In the genomic region with DNA sequence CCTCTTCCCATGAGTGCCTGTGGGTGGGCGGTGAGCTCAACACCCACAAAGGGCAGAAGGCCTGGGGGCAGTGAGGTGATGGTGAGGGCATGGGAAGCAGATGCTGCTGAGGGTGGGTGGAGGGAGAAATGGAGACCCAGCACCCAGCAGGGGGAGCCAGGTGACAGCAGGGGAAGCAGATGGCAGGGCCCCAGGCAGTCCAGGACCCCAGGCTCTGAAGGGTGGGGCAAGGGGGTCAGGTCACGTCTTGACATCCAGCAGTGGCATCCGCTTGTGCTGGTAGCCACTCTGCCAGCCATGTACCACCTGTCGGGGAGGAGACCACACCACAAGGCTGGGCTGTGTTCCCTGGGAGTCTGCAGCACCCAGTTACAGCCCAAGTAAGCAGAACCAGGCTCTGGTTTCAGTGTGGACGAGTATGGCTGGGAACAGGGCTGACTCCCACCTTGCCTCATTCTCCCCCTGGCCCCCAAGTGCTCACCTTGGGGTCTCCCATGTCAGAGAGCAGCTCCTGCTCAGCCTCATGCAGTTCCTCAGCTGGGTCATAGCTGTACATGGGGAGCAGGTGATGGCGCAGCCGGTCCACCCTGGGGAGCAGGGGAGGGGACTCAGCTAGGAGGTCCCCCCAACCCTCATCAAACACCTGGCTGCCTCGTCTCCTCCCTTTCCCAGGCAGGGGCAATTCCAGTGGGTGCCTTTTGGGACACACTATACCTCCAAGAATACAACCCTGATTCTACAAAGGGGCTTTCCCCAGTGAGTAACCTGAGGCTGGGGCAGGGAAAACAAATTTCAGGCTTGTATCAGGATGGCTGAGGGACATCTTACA, we compare ENCODE assay signal across 8 cellular contexts. TPM values are rescaled to one million over a fixed set of nuclear protein-coding genes. Genes with fewer than 3 reads are reported as not detected.
DNase-seq lines count a peak whose midpoint lies in the region; ATAC-seq and TF ChIP-seq lines count a peak whose summit lies in the region.

No MANE protein-coding gene starts in this region.

- H3K9me3 ChIP-seq in A673 (ENCODE audit: low read depth, low read length, poor library complexity, severe bottlenecking), result no peaks in the 10 kb centered on the region

- peaks cover 13% of the 10 kb centered on the region for H3K36me3 ChIP-seq in A673 (ENCODE audit: insufficient read depth, low read length, poor library complexity, severe bottlenecking)

- no peaks in the 10 kb centered on the region for H3K27me3 ChIP-seq in A673 (replicated peaks; ENCODE audit: insufficient read depth, low read depth, low read length, poor library complexity)

- peak overlapping the region; percentile 91 for H3K27ac Mint-ChIP-seq in stimulated activated effector memory CD8-positive, alpha-beta T cell treated with anti-CD3 and anti-CD28 coated beads, Interleukin-12 subunit alpha, Interleukin-12 subunit beta, amount 100 ng/mL, for 72 hours

- peaks cover 20% of the 10 kb centered on the region for H3K4me1 ChIP-seq in A673 (ENCODE audit: insufficient read depth, low read length, poor library complexity, severe bottlenecking)

- peaks cover 62% of the 10 kb centered on the region for H3K4me1 Mint-ChIP-seq in stimulated activated effector memory CD8-positive, alpha-beta T cell treated with anti-CD3 and anti-CD28 coated beads, Interleukin-12 subunit alpha, Interleukin-12 subunit beta, amount 100 ng/mL, for 72 hours

- intact Hi-C loops in A673 (cut with micrococcal nuclease; ENCODE audit: unreplicated experiment), result loop anchor here (5.0 kb wide), 1 partner anchor 361 kb away; no protein-coding TSS in a partner anchor

- no peak overlapping the region for H3K27ac ChIP-seq in A673 (ENCODE audit: low read depth, low read length, poor library complexity, severe bottlenecking)

- BruUV-seq in A673 (replicated peaks; lab: Mats Ljungman, UMichigan), result no TSS peak

- no peaks in the 10 kb centered on the region for H3K9me3 Mint-ChIP-seq in stimulated activated effector memory CD8-positive, alpha-beta T cell treated with anti-CD3 and anti-CD28 coated beads, Interleukin-12 subunit alpha, Interleukin-12 subunit beta, amount 100 ng/mL, for 72 hours

- no peak for ATAC-seq in stimulated activated effector memory CD8-positive, alpha-beta T cell treated with anti-CD3 and anti-CD28 coated beads, Interleukin-12 subunit alpha, Interleukin-12 subunit beta, amount 100 ng/mL, for 72 hours
- ATAC-seq in HG03439 (IDR thresholded peaks at IDR 0.05; ENCODE audit: unreplicated experiment), result no peak
- ATAC-seq in HG02884 (IDR thresholded peaks at IDR 0.05; ENCODE audit: unreplicated experiment), result no peak

- POLR2A ChIA-PET in A673 (lab: Charles Lee; ENCODE audit: low non-redundant PET), result no interaction called here

- CTCF ChIA-PET in A673 (lab: Charles Lee), result no interaction called here

- H3K36me3 Mint-ChIP-seq in stimulated activated effector memory CD8-positive, alpha-beta T cell treated with anti-CD3 and anti-CD28 coated beads, Interleukin-12 subunit alpha, Interleukin-12 subunit beta, amount 100 ng/mL, for 72 hours, result peaks cover 70% of the 10 kb centered on the region

- H3K4me3 ChIP-seq in A673 (ENCODE audit: low read depth, low read length, poor library complexity, severe bottlenecking), result no peak overlapping the region
- no peak overlapping the region for H3K4me3 ChIP-seq in GM12864 (ENCODE audit: low read depth, low read length)
- no peak overlapping the region for H3K4me3 ChIP-seq in foreskin fibroblast (ENCODE audit: low read depth in 1 of 2, low read length in 2 of 2)

- peak overlapping the region; percentile 89 for H3K4me3 Mint-ChIP-seq in stimulated activated effector memory CD8-positive, alpha-beta T cell treated with anti-CD3 and anti-CD28 coated beads, Interleukin-12 subunit alpha, Interleukin-12 subunit beta, amount 100 ng/mL, for 72 hours

- TF ChIP-seq CTCF in A673 (conservative IDR thresholded peaks at IDR 0.05; ENCODE audit: low read depth, low read length), result peak; percentile 58
- TF ChIP-seq CTCF in GM12864 (IDR thresholded peaks at IDR 0.05; ENCODE audit: low read depth, low read length, missing control alignments), result peak; percentile 77
- peak; percentile 58 for TF ChIP-seq CTCF in foreskin fibroblast (IDR thresholded peaks at IDR 0.05; ENCODE audit: low read depth, low read length)

- DNase-seq in A673 (ENCODE audit: low spot score) (peak; percentile 45), GM12864 (ENCODE audit: low read depth) (no peak), NCI-H524 (lab: John Stamatoyannopoulos, UW) (peak; percentile 92 to 97), activated T-cell treated with anti-CD3 and anti-CD28 coated beads for 4 hours (peak; percentile 48), foreskin fibroblast (peak; percentile 63 to 75)
- peak in 1 of 2 donors; percentile 68 for DNase-seq in stimulated activated effector memory CD8-positive, alpha-beta T cell treated with anti-CD3 and anti-CD28 coated beads, Interleukin-12 subunit alpha, Interleukin-12 subunit beta, amount 100 ng/mL, for 72 hours (ENCODE audit: low spot score in 2 of 2)

RNA-seq across cellular contexts. Expression of gene SMIM29, which starts 2.0 kb away (rescaled TPM):
- total RNA-seq in A673 (2021), result 19.1 and 24.0 TPM in 2 replicates

RNA-seq across cellular contexts. Expression of gene HMGA1, which starts 10.1 kb away (rescaled TPM):
- 248 and 290 TPM in 2 replicates for total RNA-seq in A673 (2021)
